Comparison of ENCODE assay signal across 7 cellular contexts in the genomic region with DNA sequence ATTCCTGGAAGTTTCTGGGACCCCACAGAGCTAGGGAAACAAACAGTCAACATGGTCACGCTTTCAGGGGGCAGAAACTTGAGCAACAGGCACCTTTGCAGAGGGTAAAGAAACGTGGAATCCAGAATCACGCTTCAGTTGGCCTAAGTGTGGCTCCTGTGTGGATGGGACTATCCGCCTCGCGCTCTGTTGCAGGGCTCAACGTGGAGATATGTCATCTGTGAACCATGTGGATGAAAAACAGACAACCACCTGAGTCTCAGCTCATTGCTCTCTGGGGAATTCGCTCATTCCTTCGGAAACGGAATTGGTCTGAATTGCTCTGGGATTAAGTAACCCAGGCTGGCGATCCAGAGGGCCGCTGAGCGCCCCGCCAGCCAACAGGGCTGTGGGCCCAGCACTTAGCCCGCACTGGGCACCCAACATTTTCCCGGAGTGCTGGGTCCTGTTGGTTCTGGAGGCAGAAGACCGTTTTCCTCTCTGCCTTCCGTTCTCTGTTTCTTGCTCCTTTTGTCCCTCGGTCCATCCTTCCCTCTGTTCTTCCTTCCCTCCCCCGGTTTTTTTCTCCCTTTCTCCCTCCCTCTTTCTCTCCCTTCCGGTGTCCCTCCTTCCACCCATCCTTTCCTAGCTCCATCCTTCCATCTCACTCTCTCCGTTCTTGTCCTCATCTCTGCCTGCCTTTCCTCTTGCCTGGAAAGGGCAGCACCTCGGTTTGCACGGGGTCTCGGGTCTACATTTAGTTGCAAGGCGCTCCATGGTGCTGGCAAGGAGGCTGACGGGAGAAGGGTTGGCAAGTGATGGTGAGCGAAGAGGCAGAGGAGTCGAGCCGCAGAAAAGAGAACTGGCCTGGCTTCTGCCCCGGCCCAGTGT.
DNase-seq lines count a peak whose midpoint lies in the region; ATAC-seq and TF ChIP-seq lines count a peak whose summit lies in the region.
"Not testable (repeated sequence)": the region's sequence is repeated elsewhere in the genome, so short reads cannot be mapped to it uniquely, and the experiment has no call there.

No MANE protein-coding gene starts in this region.

- H3K27me3 ChIP-seq in MG63; RWPE2 (ENCODE audit: insufficient read depth, poor library complexity, severe bottlenecking); iPS-15b (ENCODE audit: control insufficient read depth, insufficient read depth, low read length): not testable (repeated sequence)

- not testable (repeated sequence) for H3K4me1 ChIP-seq in RWPE2 (ENCODE audit: insufficient read depth, poor library complexity, severe bottlenecking); iPS-15b (ENCODE audit: control insufficient read depth, insufficient read depth, low read length); mucosa of descending colon (ENCODE audit: low read depth)

- not testable (repeated sequence) for H3K36me3 ChIP-seq in MG63; RWPE2 (ENCODE audit: low read depth); iPS-15b (ENCODE audit: control insufficient read depth, insufficient read depth, low read length); mucosa of descending colon (ENCODE audit: low read depth)

- not testable (repeated sequence) for H3K27ac Mint-ChIP-seq in activated CD4-positive, alpha-beta memory T cell treated with anti-CD3 and anti-CD28 coated beads for 36 hours; activated naive CD8-positive, alpha-beta T cell

- not testable (repeated sequence) for TF ChIP-seq CTCF in RWPE2 (IDR thresholded peaks at IDR 0.05; ENCODE audit: poor library complexity, severe bottlenecking); mucosa of descending colon (IDR thresholded peaks at IDR 0.05)

- peaks cover 37% of the 10 kb centered on the region for H3K9me3 Mint-ChIP-seq in activated CD4-positive, alpha-beta memory T cell treated with anti-CD3 and anti-CD28 coated beads for 36 hours
- H3K9me3 Mint-ChIP-seq in activated naive CD8-positive, alpha-beta T cell (ENCODE audit: low read depth) = peaks cover 14% of the 10 kb centered on the region

- H3K36me3 Mint-ChIP-seq in activated CD4-positive, alpha-beta memory T cell treated with anti-CD3 and anti-CD28 coated beads for 36 hours; activated naive CD8-positive, alpha-beta T cell: not testable (repeated sequence)

- H3K9ac ChIP-seq in iPS-15b (ENCODE audit: low read depth, low read length) = not testable (repeated sequence)

- H3K4me3 Mint-ChIP-seq in activated CD4-positive, alpha-beta memory T cell treated with anti-CD3 and anti-CD28 coated beads for 36 hours = peak overlapping the region; percentile 52
- H3K4me3 Mint-ChIP-seq in activated naive CD8-positive, alpha-beta T cell = peak overlapping the region; percentile 63

- H3K4me3 ChIP-seq in MG63 = peak overlapping the region; percentile 25
- not testable (repeated sequence) for H3K4me3 ChIP-seq in RWPE2 (ENCODE audit: severe bottlenecking); mucosa of descending colon
- H3K4me3 ChIP-seq in iPS-15b (ENCODE audit: low read depth, low read length) = peak overlapping the region; percentile 4

- CTCF ChIA-PET in activated CD4-positive, alpha-beta memory T cell treated with anti-CD3 and anti-CD28 coated beads for 36 hours (lab: Charles Lee) = not testable (repeated sequence)

- H3K27me3 Mint-ChIP-seq in activated CD4-positive, alpha-beta memory T cell treated with anti-CD3 and anti-CD28 coated beads for 36 hours; activated naive CD8-positive, alpha-beta T cell: not testable (repeated sequence)

- intact Hi-C loops in activated CD4-positive, alpha-beta memory T cell treated with anti-CD3 and anti-CD28 coated beads for 36 hours (cut with micrococcal nuclease); mucosa of descending colon (cut with DNase I, micrococcal nuclease): not testable (repeated sequence)

- POLR2A ChIA-PET in activated CD4-positive, alpha-beta memory T cell treated with anti-CD3 and anti-CD28 coated beads for 36 hours (lab: Charles Lee) = not testable (repeated sequence)

- not testable (repeated sequence) for H3K9me3 ChIP-seq in MG63; RWPE2 (ENCODE audit: severe bottlenecking)
- H3K9me3 ChIP-seq in iPS-15b (ENCODE audit: control insufficient read depth, insufficient read depth, low read length) = peaks cover 27% of the 10 kb centered on the region
- peaks cover 85% of the 10 kb centered on the region for H3K9me3 ChIP-seq in mucosa of descending colon

- H3K4me1 Mint-ChIP-seq in activated CD4-positive, alpha-beta memory T cell treated with anti-CD3 and anti-CD28 coated beads for 36 hours (ENCODE audit: low read depth); activated naive CD8-positive, alpha-beta T cell (ENCODE audit: low read depth): not testable (repeated sequence)

- not testable (repeated sequence) for ATAC-seq in RWPE2 (ENCODE audit: low read depth); mucosa of descending colon

- peak; percentile 39 for DNase-seq in DMS 273 (lab: John Stamatoyannopoulos, UW; ENCODE audit: unreplicated experiment)
- not testable (repeated sequence) for DNase-seq in MG63; activated CD4-positive, alpha-beta memory T cell treated with anti-CD3 and anti-CD28 coated beads for 36 hours
- DNase-seq in RWPE2 (ENCODE audit: low spot score) = peak; percentile 70
- peak in 2 of 3 donors; percentile 12 to 42 for DNase-seq in mucosa of descending colon

- H3K27ac ChIP-seq in RWPE2 (ENCODE audit: poor library complexity, severe bottlenecking) = not testable (repeated sequence)
